Comparison of ENCODE assay signal across 10 cellular contexts in the genomic region with DNA sequence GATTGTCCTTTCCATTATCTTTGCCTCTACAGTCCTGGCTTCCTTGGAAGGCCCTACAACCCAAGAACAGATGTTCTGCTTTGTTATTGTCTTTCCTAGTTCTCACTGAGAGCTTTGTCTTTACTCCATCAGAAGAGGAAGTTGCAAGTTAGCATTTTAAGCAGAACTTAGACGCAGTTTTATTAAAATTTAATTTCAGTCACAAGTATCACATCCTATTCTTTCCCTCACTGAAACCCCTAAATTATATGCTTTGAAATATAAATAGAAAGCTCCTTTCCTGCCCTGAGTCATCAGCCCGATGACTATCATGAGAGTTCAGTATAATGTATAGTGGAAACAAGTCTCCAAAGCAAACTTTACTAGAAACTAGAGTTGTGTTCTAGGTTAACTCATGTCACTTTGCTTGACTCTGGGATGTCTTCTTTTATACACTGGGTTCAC.
DNase-seq lines count a peak whose midpoint lies in the region; ATAC-seq, FAIRE-seq and TF ChIP-seq lines count a peak whose summit lies in the region.
"Had no signal": no experiment of that assay in that cellular context is flagged by ENCODE, and none has a peak within 500 bp of the region (broad histone marks: within the 10 kb centered on the region; RNA-seq: fewer than 3 reads in every experiment).

No MANE protein-coding gene starts in this region.

- H3K27ac Mint-ChIP-seq in immature natural killer cell = no peak overlapping the region
- H3K27ac Mint-ChIP-seq: nephron had no signal

- no peaks in the 10 kb centered on the region for H3K36me3 ChIP-seq in mesenchymal stem cell (ENCODE audit: control insufficient read depth in 1 of 2, insufficient read depth in 2 of 2, low read depth in 1 of 2, low read length in 2 of 2)

- peaks cover 0 to 3% (median 0%) of the 10 kb centered on the region in 3 donors for H3K27me3 Mint-ChIP-seq in immature natural killer cell (ENCODE audit: low read depth in 3 of 3)

- no peaks in the 10 kb centered on the region for H3K4me1 ChIP-seq in mesenchymal stem cell (ENCODE audit: control insufficient read depth, insufficient read depth, low read depth, low read length)

- H3K9ac ChIP-seq in mesenchymal stem cell (ENCODE audit: low read length) = no peak overlapping the region

- DNase-seq in H54 (ENCODE audit: insufficient read length, low spot score) (no peak), mesenchymal stem cell (peak; percentile 9), cortex of kidney (lab: John Stamatoyannopoulos, UW) (no peak), immature natural killer cell (no peak), HUDEP-2 (lab: John Stamatoyannopoulos, UW; ENCODE audit: unreplicated experiment in 76 of 76) (no peak), NCI-H2171 treated with DMSO at 0.1 percent for 48 hours (lab: John Stamatoyannopoulos, UW) (no peak)
- DNase-seq: NCI-H2227 treated with DMSO at 0.1 percent for 48 hours had no signal

- no peak overlapping the region for H2AK5ac ChIP-seq in mesenchymal stem cell (ENCODE audit: low read length, severe bottlenecking)

- no peak overlapping the region for H3K27ac ChIP-seq in mesenchymal stem cell (ENCODE audit: low read length, poor library complexity, severe bottlenecking)

- H4K8ac ChIP-seq in mesenchymal stem cell (ENCODE audit: low read length) = no peak overlapping the region

- peaks cover 5% of the 10 kb centered on the region for H3K9me3 ChIP-seq in mesenchymal stem cell (ENCODE audit: control insufficient read depth, low read length)

- H3K36me3 Mint-ChIP-seq in immature natural killer cell = no peaks in the 10 kb centered on the region

- no CpG with 5 or more reads among the region's 2 CpGs for WGBS in mesenchymal stem cell

- no peak overlapping the region for H3K18ac ChIP-seq in mesenchymal stem cell (ENCODE audit: low read depth in 1 of 2, low read length in 2 of 2)

- no peak overlapping the region for H3K4me3 ChIP-seq in mesenchymal stem cell (ENCODE audit: insufficient read depth in 1 of 2, low read depth in 1 of 2, low read length in 2 of 2)

- peak; percentile 93 for ATAC-seq in GM18909 (IDR thresholded peaks at IDR 0.05; ENCODE audit: poor library complexity, unreplicated experiment)
- ATAC-seq in HG03571 (IDR thresholded peaks at IDR 0.05; ENCODE audit: unreplicated experiment) = peak; percentile 95

- H2BK15ac ChIP-seq in mesenchymal stem cell (ENCODE audit: low read depth, poor library complexity, severe bottlenecking) = no peak overlapping the region

- H2BK12ac ChIP-seq in mesenchymal stem cell (ENCODE audit: low read length in 2 of 2) = no peak overlapping the region

- no peak overlapping the region for H4K91ac ChIP-seq in mesenchymal stem cell (ENCODE audit: low read length)

- no peaks in the 10 kb centered on the region for H3K79me1 ChIP-seq in mesenchymal stem cell (replicated peaks; ENCODE audit: low read length, poor library complexity, severe bottlenecking)

- no peak overlapping the region for H3K14ac ChIP-seq in mesenchymal stem cell (ENCODE audit: low read length in 2 of 2)

- no peaks in the 10 kb centered on the region for H3K27me3 ChIP-seq in mesenchymal stem cell (ENCODE audit: control insufficient read depth in 1 of 2, insufficient read depth in 1 of 2, low read length in 2 of 2)

- no peak overlapping the region for H3K4me2 ChIP-seq in mesenchymal stem cell (ENCODE audit: low read length, poor library complexity, severe bottlenecking)

- no peak overlapping the region for H2BK120ac ChIP-seq in mesenchymal stem cell (ENCODE audit: low read depth, low read length)

- H3K23ac ChIP-seq in mesenchymal stem cell (ENCODE audit: low read length in 2 of 2) = no peak overlapping the region

- H3K4ac ChIP-seq in mesenchymal stem cell (ENCODE audit: low read depth in 1 of 2, low read length in 2 of 2) = no peak overlapping the region

- FAIRE-seq in H54 (lab: Jason Lieb, UNC) = peak; percentile 50

- H2BK5ac ChIP-seq in mesenchymal stem cell (ENCODE audit: low read depth, low read length, poor library complexity, severe bottlenecking) = no peak overlapping the region

- H3K4me1 Mint-ChIP-seq in immature natural killer cell = no peaks in the 10 kb centered on the region
- H3K4me1 Mint-ChIP-seq: nephron had no signal

- H3K4me3 Mint-ChIP-seq in immature natural killer cell = no peak overlapping the region
- H3K4me3 Mint-ChIP-seq: nephron had no signal

- no peak overlapping the region for H2AFZ ChIP-seq in mesenchymal stem cell (ENCODE audit: low read depth, low read length)

- peaks cover 3 to 36% (median 11%) of the 10 kb centered on the region in 6 donors for H3K9me3 Mint-ChIP-seq in immature natural killer cell

- no peak for TF ChIP-seq POLR2A in H54 (IDR thresholded peaks at IDR 0.05; ENCODE audit: low read depth, low read length)
